Comparison of ENCODE assay signal across 8 cellular contexts in genomic region chr2:210502997-210503621, GRCh38. TPM values are rescaled to one million over a fixed set of nuclear protein-coding genes. Genes with fewer than 3 reads are reported as not detected.
A peak's percentile ranks its signal among the peaks of the same experiment; 100 is the strongest.
DNase-seq lines count a peak whose midpoint lies in the region; ATAC-seq and TF ChIP-seq lines count a peak whose summit lies in the region.

No MANE protein-coding gene starts in this region.

- H2BK120ac ChIP-seq in H9 (ENCODE audit: low read depth, low read length, poor library complexity, severe bottlenecking) = no peak overlapping the region

- H3K4ac ChIP-seq in H9 (ENCODE audit: low read depth, low read length) = no peak overlapping the region

- no peaks in the 10 kb centered on the region for H4K20me1 ChIP-seq in H9 (ENCODE audit: control insufficient read depth, insufficient read depth, insufficient read length)

- H3K23me2 ChIP-seq in H9 (ENCODE audit: insufficient read length, low read depth, low read length, poor library complexity, severe bottlenecking) = no peaks in the 10 kb centered on the region

- no peak overlapping the region for H3K9ac ChIP-seq in H9 (ENCODE audit: extremely low read depth, insufficient read length, low read length)

- no peak overlapping the region for H3K56ac ChIP-seq in H9 (ENCODE audit: insufficient read length, low read depth, low read length)

- peaks cover 7% of the 10 kb centered on the region for H3K4me1 Mint-ChIP-seq in activated naive CD4-positive, alpha-beta T cell treated with anti-CD3 and anti-CD28 coated beads for 36 hours (ENCODE audit: low read depth)
- H3K4me1 Mint-ChIP-seq in H9 = peaks cover 13% of the 10 kb centered on the region in 2 experiments
- peaks cover 6% of the 10 kb centered on the region for H3K4me1 Mint-ChIP-seq in memory B cell
- no peaks in the 10 kb centered on the region for H3K4me1 Mint-ChIP-seq in stimulated activated naive CD8-positive, alpha-beta T cell treated with anti-CD3 and anti-CD28 coated beads, Interleukin-15, amount 100 ng/mL, for 72 hours

- no peak overlapping the region for H4K5ac ChIP-seq in H9 (ENCODE audit: insufficient read length, low read depth, low read length)

- no peak overlapping the region for H2AFZ ChIP-seq in H9 (ENCODE audit: low read length)

- no peak overlapping the region for H4K91ac ChIP-seq in H9 (ENCODE audit: insufficient read length, low read depth, low read length)

- H3K23ac ChIP-seq in H9 (ENCODE audit: insufficient read length, low read depth, low read length) = no peak overlapping the region

- peaks cover 15% of the 10 kb centered on the region for H3K9me3 Mint-ChIP-seq in activated naive CD4-positive, alpha-beta T cell treated with anti-CD3 and anti-CD28 coated beads for 36 hours
- peaks cover 34 to 35% of the 10 kb centered on the region in 2 experiments for H3K9me3 Mint-ChIP-seq in H9
- peaks cover 5% of the 10 kb centered on the region for H3K9me3 Mint-ChIP-seq in memory B cell
- H3K9me3 Mint-ChIP-seq in stimulated activated naive CD8-positive, alpha-beta T cell treated with anti-CD3 and anti-CD28 coated beads, Interleukin-15, amount 100 ng/mL, for 72 hours = peaks cover 9 to 50% of the 10 kb centered on the region in 2 donors

- TF ChIP-seq CTCF in H9 (conservative IDR thresholded peaks at IDR 0.05) = peak; percentile 92

- no peak overlapping the region for H3T11ph ChIP-seq in H9 (ENCODE audit: low read length)

- DNase-seq in activated naive CD4-positive, alpha-beta T cell treated with anti-CD3 and anti-CD28 coated beads for 36 hours = peak; percentile 52
- no peak for DNase-seq in activated naive CD4-positive, alpha-beta T cell treated with anti-CD3 and anti-CD28 coated beads, Interleukin-2, amount 50 U/mL, for 16 hours
- DNase-seq in H9 = peak; percentile 37
- peak; percentile 39 for DNase-seq in M059J (ENCODE audit: low read depth)
- peak; percentile 44 for DNase-seq in SW480 (ENCODE audit: low spot score)
- DNase-seq in dermis blood vessel endothelial cell = peak; percentile 72
- DNase-seq in memory B cell (ENCODE audit: low spot score in 2 of 2) = peak; percentile 8 to 25
- DNase-seq in stimulated activated naive CD8-positive, alpha-beta T cell treated with anti-CD3 and anti-CD28 coated beads, Interleukin-15, amount 100 ng/mL, for 72 hours = peak; percentile 7 to 12

- H3K4me2 ChIP-seq in H9 (ENCODE audit: insufficient read depth, insufficient read length, low read length) = no peak overlapping the region

- intact Hi-C loops in activated naive CD4-positive, alpha-beta T cell treated with anti-CD3 and anti-CD28 coated beads for 36 hours (cut with micrococcal nuclease) = loop anchor here (1.0 to 2.0 kb wide), 2 partner anchors 58 to 655 kb away; no protein-coding TSS in a partner anchor

- peak; percentile 38 for ATAC-seq in memory B cell (ENCODE audit: low read depth)
- no peak for ATAC-seq in stimulated activated naive CD8-positive, alpha-beta T cell treated with anti-CD3 and anti-CD28 coated beads, Interleukin-15, amount 100 ng/mL, for 72 hours

- H3K79me1 ChIP-seq in H9 (ENCODE audit: insufficient read depth, low read depth, low read length, poor library complexity, severe bottlenecking) = no peaks in the 10 kb centered on the region

- no peak overlapping the region for H2BK15ac ChIP-seq in H9 (ENCODE audit: low read depth, low read length)

- no peaks in the 10 kb centered on the region for H3K79me2 ChIP-seq in H9 (ENCODE audit: insufficient read depth, low read length)

- no peak overlapping the region for H3K18ac ChIP-seq in H9 (ENCODE audit: insufficient read length, low read depth, low read length)

- CTCF ChIA-PET in activated naive CD4-positive, alpha-beta T cell treated with anti-CD3 and anti-CD28 coated beads for 36 hours (lab: Charles Lee) = interaction anchor here (0.6 to 2.6 kb wide), 12 partner anchors 9 to 1898 kb away, joined by 3 to 13 read pairs (median 4); partner anchors contain the start of gene LANCL1

- no peak overlapping the region for H3K14ac ChIP-seq in H9 (ENCODE audit: insufficient read depth, low read length)

- no peak overlapping the region for H2BK12ac ChIP-seq in H9 (ENCODE audit: insufficient read length, low read depth, low read length)

- H3K27me3 ChIP-seq in H9 (ENCODE audit: insufficient read depth, low read length) = no peaks in the 10 kb centered on the region

- peak overlapping the region; percentile 49 for H3K4me3 Mint-ChIP-seq in activated naive CD4-positive, alpha-beta T cell treated with anti-CD3 and anti-CD28 coated beads for 36 hours
- H3K4me3 Mint-ChIP-seq in H9 = no peak overlapping the region
- H3K4me3 Mint-ChIP-seq in memory B cell = peak overlapping the region; percentile 63
- no peak overlapping the region for H3K4me3 Mint-ChIP-seq in stimulated activated naive CD8-positive, alpha-beta T cell treated with anti-CD3 and anti-CD28 coated beads, Interleukin-15, amount 100 ng/mL, for 72 hours

- peaks cover 25% of the 10 kb centered on the region for H3K27me3 Mint-ChIP-seq in activated naive CD4-positive, alpha-beta T cell treated with anti-CD3 and anti-CD28 coated beads for 36 hours (ENCODE audit: low read depth)
- H3K27me3 Mint-ChIP-seq in H9 (ENCODE audit: low read depth) (peaks cover 3% of the 10 kb centered on the region), memory B cell (peaks cover 10% of the 10 kb centered on the region)
- H3K27me3 Mint-ChIP-seq in stimulated activated naive CD8-positive, alpha-beta T cell treated with anti-CD3 and anti-CD28 coated beads, Interleukin-15, amount 100 ng/mL, for 72 hours = peaks cover 29% of the 10 kb centered on the region

- no peak overlapping the region for H2AK5ac ChIP-seq in H9 (ENCODE audit: insufficient read length, low read length)

- WGBS in H9 (ENCODE audit: extremely low coverage, insufficient read length, low lambda C conversion rate) = no CpG with 5 or more reads among the region's 7 CpGs

- no peak overlapping the region for H3K27ac ChIP-seq in H9 (ENCODE audit: insufficient read length, low read depth, low read length)

- peaks cover 5% of the 10 kb centered on the region for H3K36me3 Mint-ChIP-seq in activated naive CD4-positive, alpha-beta T cell treated with anti-CD3 and anti-CD28 coated beads for 36 hours (ENCODE audit: low read depth)
- H3K36me3 Mint-ChIP-seq in H9 (ENCODE audit: insufficient read depth in 1 of 3, low read depth in 3 of 3) = peaks cover 22 to 54% (median 27%) of the 10 kb centered on the region in 3 experiments
- peaks cover 3% of the 10 kb centered on the region for H3K36me3 Mint-ChIP-seq in memory B cell

- H2BK5ac ChIP-seq in H9 (ENCODE audit: insufficient read length, low read length) = no peak overlapping the region

- no peak overlapping the region for H3K27ac Mint-ChIP-seq in activated naive CD4-positive, alpha-beta T cell treated with anti-CD3 and anti-CD28 coated beads for 36 hours
- H3K27ac Mint-ChIP-seq in H9 (no peak overlapping the region), memory B cell (no peak overlapping the region)
- H3K27ac Mint-ChIP-seq in stimulated activated naive CD8-positive, alpha-beta T cell treated with anti-CD3 and anti-CD28 coated beads, Interleukin-15, amount 100 ng/mL, for 72 hours = no peak overlapping the region

- no peak overlapping the region for H2BK20ac ChIP-seq in H9 (ENCODE audit: low read depth, low read length, poor library complexity, severe bottlenecking)

- peaks cover 7% of the 10 kb centered on the region for H3K9me3 ChIP-seq in H9 (ENCODE audit: control insufficient read depth, low read depth, low read length)

- no peaks in the 10 kb centered on the region for H3K4me1 ChIP-seq in H9 (ENCODE audit: insufficient read depth, low read length)

- H4K8ac ChIP-seq in H9 (replicated peaks; ENCODE audit: insufficient read length, low read depth, low read length) = no peak overlapping the region

RNA-seq across cellular contexts. Expression of gene LANCL1, which starts 26.6 kb away (rescaled TPM):
- 10 to 100 TPM; 46.1 to 47.5 TPM for total RNA-seq in activated naive CD4-positive, alpha-beta T cell treated with anti-CD3 and anti-CD28 coated beads for 36 hours
- total RNA-seq in H9 (2021) (47.8 and 49.9 TPM in 2 replicates), dermis blood vessel endothelial cell (20.6 and 33.3 TPM in 2 replicates)
- total RNA-seq in M059J (2014; rRNA removed; shearing (Covaris generic)) = 28.0 and 46.6 TPM in 2 replicates

RNA-seq across cellular contexts. Expression of gene CPS1, which starts 53.3 kb away (rescaled TPM):
- under 1 TPM; 0.86 to 0.96 TPM for total RNA-seq in activated naive CD4-positive, alpha-beta T cell treated with anti-CD3 and anti-CD28 coated beads for 36 hours
- total RNA-seq in H9 (2021) = 12.4 and 14.2 TPM in 2 replicates
- 16.7 and 24.7 TPM in 2 replicates for total RNA-seq in M059J (2014; rRNA removed; shearing (Covaris generic))
- 0.42 and 0.85 TPM in 2 replicates for total RNA-seq in dermis blood vessel endothelial cell

Comparison
In these comparisons a context has a peak if more than half of its experiments do, and no peak if none do; other contexts are left out.
1. H3K4me3 Mint-ChIP-seq: peak in activated naive CD4-positive, alpha-beta T cell treated with anti-CD3 and anti-CD28 coated beads for 36 hours (single experiment) and memory B cell (single experiment); none in H9 (0 of 2) and stimulated activated naive CD8-positive, alpha-beta T cell treated with anti-CD3 and anti-CD28 coated beads, Interleukin-15, amount 100 ng/mL, for 72 hours (0 of 2).